In the genomic region with DNA sequence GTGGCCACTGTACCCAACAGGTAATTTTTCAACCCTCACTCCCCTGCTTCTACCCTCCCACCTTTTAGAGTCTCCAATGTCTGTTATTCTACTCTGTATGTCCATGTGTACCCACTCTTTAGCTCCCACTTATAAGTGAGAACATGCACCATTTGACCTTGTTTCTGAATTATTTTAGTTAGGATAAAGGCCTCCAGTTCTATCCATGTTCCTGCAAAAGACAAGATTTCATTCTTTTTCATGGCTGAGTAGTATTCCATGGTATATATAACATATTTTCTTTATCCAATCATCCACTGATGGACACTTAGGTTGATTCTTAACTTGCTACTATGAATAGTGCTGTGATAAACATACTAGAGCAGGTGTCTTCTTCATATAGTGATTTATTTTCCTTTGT, we compare ENCODE assay signal across 2 cellular contexts.
A peak's percentile ranks its signal among the peaks of the same experiment; 100 is the strongest.
TF ChIP-seq lines count a peak whose summit lies in the region.

No MANE protein-coding gene starts in this region.

TF ChIP-seq in A549, 52 proteins besides CTCF, POLR2A, EP300 and RAD21:
- TF ChIP-seq ZSCAN20 (CRISPR knock-in tag; IDR thresholded peaks at IDR 0.05) (no peak), KDM1A (IDR thresholded peaks at IDR 0.05; ENCODE audit: low read depth) (peak; percentile 74), HDAC2 (IDR thresholded peaks at IDR 0.05) (0 out of 2 replicates have a peak, but pooled peaks have one; percentile 50)
TF ChIP-seq in A549: peak in this region for 2.

TF ChIP-seq in K562, 482 proteins besides CTCF, POLR2A, EP300 and RAD21:
- TF ChIP-seq, protein P1, sequence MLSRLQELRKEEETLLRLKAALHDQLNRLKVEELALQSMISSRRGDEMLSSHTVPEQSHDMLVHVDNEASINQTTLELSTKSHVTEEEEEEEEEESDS (CRISPR knock-in tag; IDR thresholded peaks at IDR 0.05), result no peak
- TF ChIP-seq ZNF146 (CRISPR knock-in tag; IDR thresholded peaks at IDR 0.05; ENCODE audit: unreplicated experiment) (peak; percentile 95), RBM25 (IDR thresholded peaks at IDR 0.05; ENCODE audit: low read depth, low read length, severe bottlenecking) (peak; percentile 86)
